14 cellular contexts compared by ENCODE assay signal in the genomic region with DNA sequence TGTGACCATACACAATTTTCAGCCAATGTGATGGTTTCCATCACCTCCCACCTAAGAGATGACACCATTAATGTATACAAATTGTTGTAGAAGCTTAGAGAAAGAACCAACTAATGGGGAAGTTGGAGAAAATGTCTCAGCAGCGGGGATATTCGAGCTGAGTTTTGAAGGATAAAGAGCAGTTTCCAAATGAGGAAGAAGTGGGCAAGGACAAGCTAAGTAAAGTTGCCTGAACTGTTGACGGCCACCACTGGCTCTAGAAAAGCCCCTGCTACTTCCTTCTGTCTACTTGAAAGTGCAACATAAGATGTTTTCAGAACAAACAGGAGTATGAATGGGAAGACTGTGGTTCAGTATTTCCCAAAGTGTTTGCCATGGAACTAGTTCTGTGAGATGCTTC.
"Had no signal": no experiment of that assay in that cellular context is flagged by ENCODE, and none has a peak within 500 bp of the region (broad histone marks: within the 10 kb centered on the region; RNA-seq: fewer than 3 reads in every experiment).

No MANE protein-coding gene starts in this region.

- ATAC-seq: activated naive CD4-positive, alpha-beta T cell treated with anti-CD3 and anti-CD28 coated beads, Interleukin-2, amount 50 U/mL, for 72 hours; activated T-cell treated with anti-CD3 and anti-CD28 coated beads, Interleukin-2, amount 50 U/mL, for 4 hours; esophagus mucosa had no signal

- H3K27ac ChIP-seq: neural progenitor cell, pancreas had no signal

- H3K27me3 Mint-ChIP-seq: activated CD4-positive, alpha-beta memory T cell treated with anti-CD3 and anti-CD28 coated beads for 36 hours; naive B cell had no signal

- H3K4me1 Mint-ChIP-seq: naive B cell, neural progenitor cell had no signal

- H3K9me3 Mint-ChIP-seq: activated CD4-positive, alpha-beta memory T cell treated with anti-CD3 and anti-CD28 coated beads for 36 hours; activated naive CD4-positive, alpha-beta T cell treated with anti-CD3 and anti-CD28 coated beads, Interleukin-2, amount 50 U/mL, for 72 hours; activated T-cell treated with anti-CD3 and anti-CD28 coated beads, Interleukin-2, amount 50 U/mL, for 4 hours; neural progenitor cell had no signal

- DNase-seq: activated CD4-positive, alpha-beta memory T cell treated with anti-CD3 and anti-CD28 coated beads for 36 hours; activated effector memory CD4-positive, alpha-beta T cell treated with anti-CD3 and anti-CD28 coated beads, Interleukin-2, amount 50 U/mL, for 16 hours; activated T-cell treated with anti-CD3 and anti-CD28 coated beads, Interleukin-2, amount 50 U/mL, for 4 hours; caudate nucleus; islet precursor cell; naive B cell; pancreas; stimulated activated CD4-positive, alpha-beta T cell treated with anti-CD3 and anti-CD28 coated beads, Interleukin-4, amount 100 ng/mL, for 24 hours; stimulated activated naive CD4-positive, alpha-beta T cell; SW 1271; upper lobe of left lung had no signal

- H3K36me3 ChIP-seq: neural progenitor cell had no signal

- H3K36me3 Mint-ChIP-seq: activated CD4-positive, alpha-beta memory T cell treated with anti-CD3 and anti-CD28 coated beads for 36 hours; neural progenitor cell had no signal

- H3K4me1 ChIP-seq: pancreas, upper lobe of left lung had no signal

- H3K4me3 Mint-ChIP-seq: activated CD4-positive, alpha-beta memory T cell treated with anti-CD3 and anti-CD28 coated beads for 36 hours; activated T-cell treated with anti-CD3 and anti-CD28 coated beads, Interleukin-2, amount 50 U/mL, for 4 hours; naive B cell; neural progenitor cell had no signal

- H3K9me3 ChIP-seq: pancreas, upper lobe of left lung had no signal

- H3K27me3 ChIP-seq: neural progenitor cell, pancreas, upper lobe of left lung had no signal

- H3K27ac Mint-ChIP-seq: activated CD4-positive, alpha-beta memory T cell treated with anti-CD3 and anti-CD28 coated beads for 36 hours; activated naive CD4-positive, alpha-beta T cell treated with anti-CD3 and anti-CD28 coated beads, Interleukin-2, amount 50 U/mL, for 72 hours; naive B cell; neural progenitor cell had no signal

- H3K4me3 ChIP-seq: neural progenitor cell, pancreas, upper lobe of left lung had no signal
